11 cellular contexts compared by ENCODE assay signal in genomic region chr14:94113490-94113889, GRCh38. TPM values are rescaled to one million over a fixed set of nuclear protein-coding genes. Genes with fewer than 3 reads are reported as not detected.
DNase-seq lines count a peak whose midpoint lies in the region; ATAC-seq and TF ChIP-seq lines count a peak whose summit lies in the region.
"Had no signal": no experiment of that assay in that cellular context is flagged by ENCODE, and none has a peak within 500 bp of the region (broad histone marks: within the 10 kb centered on the region; RNA-seq: fewer than 3 reads in every experiment).

No MANE protein-coding gene starts in this region.

- H3K4me3 Mint-ChIP-seq in activated CD4-positive, alpha-beta memory T cell treated with anti-CD3 and anti-CD28 coated beads, Interleukin-2, amount 10 ng/mL, durations not matched to agents 7 days and 5 days, result no peak overlapping the region
- H3K4me3 Mint-ChIP-seq: activated T-cell treated with anti-CD3 and anti-CD28 coated beads, Interleukin-2, amount 50 U/mL, for 24 hours had no signal

- DNase-seq in NCI-H774 (lab: John Stamatoyannopoulos, UW), result peak; percentile 2
- DNase-seq in coronary artery (ENCODE audit: low spot score), result peak; percentile 58
- DNase-seq in left kidney (ENCODE audit: low read depth, low spot score), result peak; percentile 12
- DNase-seq in testis, result peak; percentile 69
- no peak for DNase-seq in activated CD4-positive, alpha-beta memory T cell treated with anti-CD3 and anti-CD28 coated beads, Interleukin-2, amount 10 ng/mL, durations not matched to agents 7 days and 5 days
- no peak for DNase-seq in NAMALWA (ENCODE audit: low spot score)
- DNase-seq: activated T-cell treated with anti-CD3 and anti-CD28 coated beads, Interleukin-2, amount 50 U/mL, for 24 hours; NCI-H1417 treated with DMSO at 0.1 percent for 48 hours; WERI-Rb-1 had no signal

- H3K27me3 Mint-ChIP-seq in activated CD4-positive, alpha-beta memory T cell treated with anti-CD3 and anti-CD28 coated beads, Interleukin-2, amount 10 ng/mL, durations not matched to agents 7 days and 5 days, result peaks cover 6% of the 10 kb centered on the region

- no peaks in the 10 kb centered on the region for H3K36me3 Mint-ChIP-seq in activated CD4-positive, alpha-beta memory T cell treated with anti-CD3 and anti-CD28 coated beads, Interleukin-2, amount 10 ng/mL, durations not matched to agents 7 days and 5 days (ENCODE audit: low read depth)

- H3K27ac ChIP-seq in coronary artery, result peak overlapping the region; percentile 10 to 68
- H3K27ac ChIP-seq in testis, result peak overlapping the region in 1 of 2 donors; percentile 86
- H3K27ac ChIP-seq: WERI-Rb-1 had no signal

- peaks cover 43% of the 10 kb centered on the region for H3K4me1 ChIP-seq in testis

- CTCF ChIA-PET in activated CD4-positive, alpha-beta memory T cell treated with anti-CD3 and anti-CD28 coated beads, Interleukin-2, amount 10 ng/mL, durations not matched to agents 7 days and 5 days (lab: Charles Lee), result interaction anchor here (2.9 kb wide), 1 partner anchor 23 kb away, joined by 9 read pairs; no protein-coding TSS in a partner anchor

- ATAC-seq in GM18867 (IDR thresholded peaks at IDR 0.05; ENCODE audit: unreplicated experiment), result no peak
- ATAC-seq: GM12878 had no signal

- POLR2A ChIA-PET in activated CD4-positive, alpha-beta memory T cell treated with anti-CD3 and anti-CD28 coated beads, Interleukin-2, amount 10 ng/mL, durations not matched to agents 7 days and 5 days (lab: Charles Lee), result interaction anchor here (2.2 kb wide), 1 partner anchor 32 kb away, joined by 6 read pairs; the partner anchor contains the start of genes DDX24 and IFI27L1

- WGBS in testis, 2 donors, result 50 to 51% methylated on average over 6 of the region's 6 CpGs

- H3K9me3 Mint-ChIP-seq in activated CD4-positive, alpha-beta memory T cell treated with anti-CD3 and anti-CD28 coated beads, Interleukin-2, amount 10 ng/mL, durations not matched to agents 7 days and 5 days, result no peaks in the 10 kb centered on the region
- H3K9me3 Mint-ChIP-seq: activated T-cell treated with anti-CD3 and anti-CD28 coated beads, Interleukin-2, amount 50 U/mL, for 24 hours had no signal

- no peak overlapping the region for H3K4me3 ChIP-seq in coronary artery
- H3K4me3 ChIP-seq in testis, result no peak overlapping the region
- H3K4me3 ChIP-seq: GM12878 had no signal

- peaks cover 26% of the 10 kb centered on the region for H3K4me1 Mint-ChIP-seq in activated CD4-positive, alpha-beta memory T cell treated with anti-CD3 and anti-CD28 coated beads, Interleukin-2, amount 10 ng/mL, durations not matched to agents 7 days and 5 days

- H3K27me3 ChIP-seq in testis, result no peaks in the 10 kb centered on the region

- TF ChIP-seq POLR2A in testis (IDR thresholded peaks at IDR 0.05), result no peak

- intact Hi-C loops in testis (cut with DNase I; ENCODE audit: low total_unique reads), result no loop called here

- no peaks in the 10 kb centered on the region for H3K9me3 ChIP-seq in testis

- H3K27ac Mint-ChIP-seq in activated CD4-positive, alpha-beta memory T cell treated with anti-CD3 and anti-CD28 coated beads, Interleukin-2, amount 10 ng/mL, durations not matched to agents 7 days and 5 days, result no peak overlapping the region
- H3K27ac Mint-ChIP-seq: activated T-cell treated with anti-CD3 and anti-CD28 coated beads, Interleukin-2, amount 50 U/mL, for 24 hours had no signal

- TF ChIP-seq CTCF in coronary artery (IDR thresholded peaks at IDR 0.05), result no peak
- TF ChIP-seq CTCF in testis (IDR thresholded peaks at IDR 0.05), result no peak

- no peaks in the 10 kb centered on the region for H3K36me3 ChIP-seq in testis (ENCODE audit: low read depth, missing control alignments)
- H3K36me3 ChIP-seq: WERI-Rb-1 had no signal

RNA-seq across cellular contexts. Expression of gene IFI27, which starts 3.0 kb away (rescaled TPM):
- total RNA-seq in testis, result 100 to 1,000 TPM; 388 to 531 TPM
- polyA plus RNA-seq in testis (ENCODE audit: insufficient read depth, low read depth, low replicate concordance), result 312 TPM
- 100 to 1,000 TPM; 184 to 186 TPM for total RNA-seq in activated CD4-positive, alpha-beta memory T cell treated with anti-CD3 and anti-CD28 coated beads, Interleukin-2, amount 10 ng/mL, durations not matched to agents 7 days and 5 days

RNA-seq across cellular contexts. Expression of gene IFI27L2, which starts 15.9 kb away (rescaled TPM):
- 100 to 1,000 TPM; 182 to 187 TPM for total RNA-seq in testis
- polyA plus RNA-seq in testis (ENCODE audit: insufficient read depth, low read depth, low replicate concordance), result 71.8 TPM
- 100 to 1,000 TPM; 100 to 102 TPM for total RNA-seq in activated CD4-positive, alpha-beta memory T cell treated with anti-CD3 and anti-CD28 coated beads, Interleukin-2, amount 10 ng/mL, durations not matched to agents 7 days and 5 days

RNA-seq across cellular contexts. Expression of gene IFI27L1, which starts 32.4 kb away (rescaled TPM):
- total RNA-seq in testis, result 100 to 1,000 TPM; 174 to 219 TPM
- 209 TPM for polyA plus RNA-seq in testis (ENCODE audit: insufficient read depth, low read depth, low replicate concordance)
- 10 to 100 TPM; 49.5 to 51.0 TPM for total RNA-seq in activated CD4-positive, alpha-beta memory T cell treated with anti-CD3 and anti-CD28 coated beads, Interleukin-2, amount 10 ng/mL, durations not matched to agents 7 days and 5 days

RNA-seq across cellular contexts. Expression of gene DDX24, which starts 32.5 kb away (rescaled TPM):
- total RNA-seq in testis, result 100 to 1,000 TPM; 378 to 485 TPM
- 431 TPM for polyA plus RNA-seq in testis (ENCODE audit: insufficient read depth, low read depth, low replicate concordance)
- total RNA-seq in activated CD4-positive, alpha-beta memory T cell treated with anti-CD3 and anti-CD28 coated beads, Interleukin-2, amount 10 ng/mL, durations not matched to agents 7 days and 5 days, result 100 to 1,000 TPM; 210 to 216 TPM

Comparison
In these comparisons a context has a peak if more than half of its experiments do, and no peak if none do; other contexts are left out.
1. DNase-seq: peak in NCI-H774 (single experiment), coronary artery (single experiment), left kidney (single experiment) and testis (single experiment); none in activated CD4-positive, alpha-beta memory T cell treated with anti-CD3 and anti-CD28 coated beads, Interleukin-2, amount 10 ng/mL, durations not matched to agents 7 days and 5 days (single experiment) and NAMALWA (single experiment).